1 cellular context compared by ENCODE assay signal in the genomic region with DNA sequence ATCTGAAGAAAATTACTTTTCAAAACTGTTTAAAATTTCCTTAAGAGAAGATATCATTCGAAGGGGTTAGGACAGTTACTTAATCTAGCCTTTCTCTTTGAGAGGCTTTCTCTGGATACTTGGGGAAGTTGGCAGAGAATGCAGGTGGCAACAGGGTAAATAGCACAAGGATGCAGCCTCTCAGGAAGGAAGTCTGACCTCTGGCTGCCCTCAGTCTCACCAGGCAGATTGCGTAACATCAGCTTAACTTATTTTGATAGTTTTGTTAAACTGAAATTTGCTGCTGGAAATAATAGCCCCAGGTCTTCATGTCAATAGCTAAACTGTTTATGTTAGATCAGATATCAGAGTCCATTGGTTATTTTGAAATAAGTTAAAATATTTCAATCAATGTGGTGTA.
TF ChIP-seq lines count a peak whose summit lies in the region.

No MANE protein-coding gene starts in this region.

TF ChIP-seq in K562, 482 proteins besides CTCF, POLR2A, EP300 and RAD21 (continued from another document):
- TF ChIP-seq CEBPG (CRISPR knock-in tag; IDR thresholded peaks at IDR 0.05) (no peak), CEBPG (tag; conservative IDR thresholded peaks at IDR 0.05 in 1 of 2, IDR thresholded peaks at IDR 0.05 in 1 of 2) (peak; percentile 36 to 90; a peak in 3 of 4 replicates), ZC3H4 (CRISPR knock-in tag; IDR thresholded peaks at IDR 0.05; ENCODE audit: borderline replicate concordance) (no peak), THRAP3 (IDR thresholded peaks at IDR 0.05; ENCODE audit: borderline replicate concordance) (no peak), WHSC1 (IDR thresholded peaks at IDR 0.05; ENCODE audit: low read length) (no peak), NELFE (IDR thresholded peaks at IDR 0.05; ENCODE audit: insufficient read depth, insufficient read length) (no peak), ZBTB17 (CRISPR knock-in tag; IDR thresholded peaks at IDR 0.05) (no peak), ZNF77 (CRISPR knock-in tag; IDR thresholded peaks at IDR 0.05) (no peak), E2F3 (CRISPR knock-in tag; IDR thresholded peaks at IDR 0.05) (no peak), MECOM (CRISPR knock-in tag; IDR thresholded peaks at IDR 0.05) (no peak), RFX7 (CRISPR knock-in tag; IDR thresholded peaks at IDR 0.05) (no peak), PYGO2 (tag; IDR thresholded peaks at IDR 0.05) (no peak), STAT5A (IDR thresholded peaks at IDR 0.05; ENCODE audit: borderline replicate concordance, low read length) (no peak), CEBPB (tag; IDR thresholded peaks at IDR 0.05) (peak; percentile 85)
